ENCODE assay signal across 8 cellular contexts in the genomic region with DNA sequence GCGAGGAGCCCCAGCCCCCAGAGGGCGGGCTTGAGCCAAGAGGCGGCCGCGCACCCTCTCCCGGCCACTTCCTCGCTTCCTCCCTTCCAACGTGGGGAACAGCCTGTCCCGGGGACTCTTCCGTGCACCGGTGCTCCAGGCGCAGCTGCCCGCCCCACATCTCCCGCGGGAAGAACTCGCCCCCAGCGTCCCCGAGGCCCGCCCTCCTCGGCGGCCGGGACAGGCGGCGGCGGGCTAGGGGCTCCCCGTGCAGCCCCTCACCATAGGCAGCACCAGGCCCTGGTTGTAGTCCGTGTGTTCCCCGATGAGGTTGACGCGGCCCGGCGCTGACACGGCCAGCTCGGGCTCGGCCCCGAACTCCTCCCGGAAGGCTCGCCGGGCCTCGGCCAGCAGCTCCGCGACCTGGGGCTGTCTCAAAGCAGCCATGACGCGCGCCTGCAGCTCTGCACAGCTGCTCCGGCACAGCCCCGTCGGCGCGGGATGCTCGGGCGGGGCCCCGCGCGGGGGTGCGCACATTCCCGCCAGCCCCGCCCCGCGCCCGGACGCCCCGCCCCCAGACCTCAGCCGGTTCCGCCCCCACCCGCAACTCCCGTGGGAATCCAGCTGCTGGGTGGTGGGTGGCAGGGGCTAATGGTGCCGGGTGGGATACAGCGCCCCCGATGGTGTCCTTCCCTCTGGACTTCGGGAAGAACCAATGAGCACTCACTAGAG. TPM values are rescaled to one million over a fixed set of nuclear protein-coding genes. Genes with fewer than 3 reads are reported as not detected.
DNase-seq lines count a peak whose midpoint lies in the region; ATAC-seq and TF ChIP-seq lines count a peak whose summit lies in the region.

TSS of gene GALK1 (minus strand) at position 482 of the 711 bp plus-strand sequence. CDS start at position 426, 56 bp downstream.

- peak; percentile 68 for TF ChIP-seq POLR2A in prostate gland (IDR thresholded peaks at IDR 0.05)

- peak within 1 kb of the TSS; percentile 33 to 77 (median 71) for H3K4me3 ChIP-seq in heart right ventricle
- H3K4me3 ChIP-seq in prostate gland, result peak within 1 kb of the TSS; percentile 59 to 60

- peak within 1 kb of the TSS; percentile 46 for H3K27ac ChIP-seq in adipose tissue (ENCODE audit: low read depth, low read length)
- H3K27ac ChIP-seq in heart right ventricle, result peak within 1 kb of the TSS; percentile 81 to 92 (median 85)
- peak within 1 kb of the TSS; percentile 77 to 84 for H3K27ac ChIP-seq in prostate gland

- DNase-seq in COLO829 (ENCODE audit: low spot score) (peak; percentile 63), HuH-7 (ENCODE audit: low spot score) (peak; percentile 86), SW480 (ENCODE audit: low spot score) (peak; percentile 69), heart right ventricle (peak; percentile 73 to 84), prostate gland (ENCODE audit: low spot score) (peak; percentile 59)

- intact Hi-C loops in heart right ventricle (cut with DNase I) (loop anchor here in 4 of 10 donors (5.0 to 10.0 kb wide), 5 partner anchors 62 to 1257 kb away; partner anchors contain the start of genes CDK3 (in 1 of the 4) and TRIM65 (in 1 of the 4)), prostate gland (cut with DNase I) (loop anchor here (5.0 kb wide), 1 partner anchor 127 kb away; no protein-coding TSS in a partner anchor)

- ATAC-seq in GM19452 (IDR thresholded peaks at IDR 0.05; ENCODE audit: unreplicated experiment) (peak; percentile 76), heart right ventricle (peak; percentile 87 to 94 (median 90)), HG03565 (IDR thresholded peaks at IDR 0.05; ENCODE audit: unreplicated experiment) (no peak)

- H3K36me3 ChIP-seq in heart right ventricle (peaks cover 0 to 13% (median 0%) of the 10 kb centered on the region in 9 donors), prostate gland (no peaks in the 10 kb centered on the region)

- 0 to 1% (median 1%) methylated on average over 53 to 71 of the region's 71 CpGs for WGBS in adipose tissue, 3 donors
- 0 to 1% methylated on average over 62 to 71 of the region's 71 CpGs for WGBS in heart right ventricle, 2 donors
- under 1% methylated on average over 52 of the region's 71 CpGs for WGBS in prostate gland

- TF ChIP-seq CTCF in heart right ventricle (IDR thresholded peaks at IDR 0.05), result peak; percentile 41 to 83 (median 65)
- TF ChIP-seq CTCF in prostate gland (IDR thresholded peaks at IDR 0.05), result peak in 3 of 4 experiments; percentile 66 to 87 (median 67)

- H3K9me3 ChIP-seq in heart right ventricle, result no peaks in the 10 kb centered on the region
- H3K9me3 ChIP-seq in prostate gland, result no peaks in the 10 kb centered on the region

- H3K27me3 ChIP-seq in heart right ventricle (no peaks in the 10 kb centered on the region), prostate gland (replicated peaks; ENCODE audit: insufficient read depth) (no peaks in the 10 kb centered on the region)

- peaks cover 5 to 22% (median 18%) of the 10 kb centered on the region in 9 donors for H3K4me1 ChIP-seq in heart right ventricle
- peaks cover 4% of the 10 kb centered on the region for H3K4me1 ChIP-seq in prostate gland (replicated peaks)

RNA-seq across cellular contexts. Expression of gene GALK1, which starts in this region (rescaled TPM):
- polyA plus RNA-seq in adipose tissue (10 to 100 TPM; 28.9 to 32.0 (median 29.0) TPM), heart right ventricle (10 to 100 TPM; 29.2 to 44.6 TPM)
- total RNA-seq in heart right ventricle (10 to 100 TPM in 6 of 10 donors, 1 to 10 TPM in 4; 5.2 to 26.4 (median 11.3) TPM), prostate gland (10 to 100 TPM; 28.1 to 28.5 TPM)
